Comparison of ENCODE assay signal across 8 cellular contexts in the genomic region with DNA sequence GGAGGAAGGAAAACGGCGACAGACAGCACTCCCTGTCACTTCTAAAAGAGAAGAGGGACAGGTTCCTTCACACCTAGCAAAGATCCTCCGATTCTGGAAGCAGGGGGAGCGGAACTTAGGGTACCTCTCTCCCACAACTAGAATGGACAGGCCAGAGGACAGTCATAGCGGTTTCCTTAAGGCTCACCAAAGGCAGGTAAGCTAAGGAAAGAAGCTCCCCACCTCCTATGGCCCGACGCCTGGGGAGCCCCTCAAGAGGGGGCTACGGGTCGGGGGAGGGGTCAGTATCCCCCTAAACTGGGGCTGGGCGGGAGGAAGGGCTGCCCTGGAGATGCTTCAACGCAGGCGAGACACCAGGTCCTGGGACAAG. TPM values are rescaled to one million over a fixed set of nuclear protein-coding genes. Genes with fewer than 3 reads are reported as not detected.
A peak's percentile ranks its signal among the peaks of the same experiment; 100 is the strongest.
DNase-seq lines count a peak whose midpoint lies in the region; ATAC-seq and TF ChIP-seq lines count a peak whose summit lies in the region.

No MANE protein-coding gene starts in this region.

- TF ChIP-seq POLR2A in Peyer's patch (IDR thresholded peaks at IDR 0.05), result no peak

- peaks cover 46% of the 10 kb centered on the region for H3K79me2 ChIP-seq in fibroblast of lung (ENCODE audit: control insufficient read depth, insufficient read depth, low read length)

- 0 to 1% (median 1%) methylated on average over 9 to 12 of the region's 12 CpGs for WGBS in psoas muscle, 3 donors

- H3K9ac ChIP-seq in fibroblast of lung (ENCODE audit: insufficient read depth, low read length), result peak overlapping the region; percentile 96

- H4K20me1 ChIP-seq in fibroblast of lung (ENCODE audit: control insufficient read depth, extremely low read depth, insufficient read depth, low read length), result peaks cover 2% of the 10 kb centered on the region

- peaks cover 3 to 19% (median 14%) of the 10 kb centered on the region in 4 donors for H3K4me1 ChIP-seq in Peyer's patch
- peaks cover 7% of the 10 kb centered on the region for H3K4me1 ChIP-seq in fibroblast of lung (ENCODE audit: control insufficient read depth, extremely low read depth, insufficient read depth, low read length)
- peaks cover 30% of the 10 kb centered on the region for H3K4me1 ChIP-seq in psoas muscle

- no peaks in the 10 kb centered on the region for H3K27me3 ChIP-seq in Peyer's patch
- no peaks in the 10 kb centered on the region for H3K27me3 ChIP-seq in fibroblast of lung (ENCODE audit: control insufficient read depth, insufficient read depth, low read length)
- no peaks in the 10 kb centered on the region for H3K27me3 ChIP-seq in psoas muscle (ENCODE audit: insufficient read depth in 3 of 3, low read length in 2 of 3)

- ATAC-seq in GM18907 (IDR thresholded peaks at IDR 0.05; ENCODE audit: unreplicated experiment), result peak; percentile 19
- peak in 3 of 4 donors; percentile 9 to 39 (median 19) for ATAC-seq in psoas muscle
- ATAC-seq in HG02981 (IDR thresholded peaks at IDR 0.05; ENCODE audit: unreplicated experiment), result no peak

- peak overlapping the region; percentile 85 to 88 (median 86) for H3K27ac ChIP-seq in Peyer's patch
- H3K27ac ChIP-seq in fibroblast of lung (ENCODE audit: insufficient read depth, low read length), result peak overlapping the region; percentile 90
- peak overlapping the region; percentile 97 for H3K27ac ChIP-seq in psoas muscle

- H2AFZ ChIP-seq in fibroblast of lung (ENCODE audit: low read length), result peak overlapping the region; percentile 35

- no peak for TF ChIP-seq CTCF in Peyer's patch (IDR thresholded peaks at IDR 0.05)
- TF ChIP-seq CTCF in fibroblast of lung (conservative IDR thresholded peaks at IDR 0.05 in 1 of 2, IDR thresholded peaks at IDR 0.05 in 1 of 2; ENCODE audit: low read depth in 1 of 2, low read length in 2 of 2), result no peak
- no peak for TF ChIP-seq CTCF in psoas muscle (IDR thresholded peaks at IDR 0.05)

- H3K9me3 ChIP-seq in Peyer's patch (no peaks in the 10 kb centered on the region), fibroblast of lung (ENCODE audit: control insufficient read depth, insufficient read depth, low read depth, low read length) (no peaks in the 10 kb centered on the region), psoas muscle (no peaks in the 10 kb centered on the region)

- peak overlapping the region; percentile 90 to 98 (median 92) for H3K4me3 ChIP-seq in Peyer's patch
- H3K4me3 ChIP-seq in fibroblast of lung (replicated peaks in 1 of 4; ENCODE audit: control extremely low read depth in 1 of 4, insufficient read depth in 1 of 4, low read depth in 3 of 4, low read length in 4 of 4), result peak overlapping the region; percentile 99 to 100 (median 99)
- H3K4me3 ChIP-seq in psoas muscle, result peak overlapping the region; percentile 100

- H3K4me2 ChIP-seq in fibroblast of lung (ENCODE audit: extremely low read depth, insufficient read depth, low read length), result peak overlapping the region; percentile 98

- H3K36me3 ChIP-seq in Peyer's patch (peaks cover 0 to 16% (median 0%) of the 10 kb centered on the region in 3 donors), fibroblast of lung (ENCODE audit: control insufficient read depth, insufficient read depth, low read length) (no peaks in the 10 kb centered on the region), psoas muscle (ENCODE audit: insufficient read depth in 1 of 2, low read depth in 1 of 2) (peaks cover 3 to 13% of the 10 kb centered on the region in 2 donors)

- DNase-seq in Peyer's patch, result no peak
- DNase-seq in fibroblast of lung (ENCODE audit: low read depth in 2 of 2), result no peak
- DNase-seq in psoas muscle, result no peak
- DNase-seq in DMS 273 treated with DMSO at 0.1 percent for 48 hours (lab: John Stamatoyannopoulos, UW), result no peak
- DNase-seq in kidney tubule cell (ENCODE audit: low spot score), result no peak
- no peak for DNase-seq in NOMO-1 (lab: John Stamatoyannopoulos, UW; ENCODE audit: unreplicated experiment in 2 of 2)

- intact Hi-C loops in psoas muscle (cut with DNase I), result no loop called here

RNA-seq across cellular contexts. Expression of a gene that starts 0.3 kb away (rescaled TPM):
- 100 to 1,000 TPM in 2 of 4 donors, 10 to 100 TPM in 2; 80.9 to 153 (median 116) TPM for total RNA-seq in Peyer's patch
- 44.7 and 65.2 TPM in 2 replicates for total RNA-seq in fibroblast of lung
- polyA plus RNA-seq in fibroblast of lung, result 162 and 197 TPM in 2 replicates
- polyA plus RNA-seq in fibroblast of lung (2012), result 162 and 198 TPM in 2 replicates
- 197 and 241 TPM in 2 replicates for polyA minus RNA-seq in fibroblast of lung (ENCODE audit: low replicate concordance)
- total RNA-seq in psoas muscle, result 10 to 100 TPM; 27.3 to 43.2 (median 38.7) TPM
- 10 to 100 TPM; 41.5 to 70.9 (median 60.0) TPM for polyA plus RNA-seq in psoas muscle

RNA-seq across cellular contexts. Expression of a gene that starts 26.4 kb away (rescaled TPM):
- under 1 TPM in 2 of 4 donors, not detected in 2; 0.47 to 0.80 TPM for total RNA-seq in Peyer's patch
- not detected in 2 replicates for total RNA-seq in fibroblast of lung
- 0.01 and 0.03 TPM in 2 replicates for polyA plus RNA-seq in fibroblast of lung
- not detected in 2 replicates for polyA plus RNA-seq in fibroblast of lung (2012)
- polyA minus RNA-seq in fibroblast of lung (ENCODE audit: low replicate concordance), result not detected in 2 replicates
- total RNA-seq in psoas muscle, result under 1 TPM in 3 of 4 donors, not detected in 1; 0.08 to 0.17 (median 0.11) TPM
- polyA plus RNA-seq in psoas muscle, result under 1 TPM in 2 of 3 donors, not detected in 1; 0.01 to 0.03 TPM

RNA-seq across cellular contexts. Expression of a gene that starts 30.8 kb away (rescaled TPM):
- total RNA-seq in Peyer's patch (not detected), fibroblast of lung (not detected in 2 replicates), psoas muscle (not detected)
- polyA plus RNA-seq in fibroblast of lung (not detected in 2 replicates), psoas muscle (not detected)
- polyA plus RNA-seq in fibroblast of lung (2012), result not detected in 2 replicates
- polyA minus RNA-seq in fibroblast of lung (ENCODE audit: low replicate concordance), result not detected in 2 replicates

RNA-seq across cellular contexts. Expression of a gene that starts 31.9 kb away (rescaled TPM):
- total RNA-seq in Peyer's patch, result not detected
- total RNA-seq in fibroblast of lung, result not detected in 2 replicates
- not detected in 2 replicates for polyA plus RNA-seq in fibroblast of lung
- polyA plus RNA-seq in fibroblast of lung (2012), result 0.09 TPM in 1 of 2 replicates, not detected in the other
- polyA minus RNA-seq in fibroblast of lung (ENCODE audit: low replicate concordance), result not detected in 2 replicates
- under 1 TPM in 1 of 4 donors, not detected in 3; 0.43 TPM for total RNA-seq in psoas muscle
- under 1 TPM in 2 of 3 donors, not detected in 1; 0.03 to 0.53 TPM for polyA plus RNA-seq in psoas muscle

RNA-seq across cellular contexts. Expression of a gene that starts 33.3 kb away (rescaled TPM):
- 100 to 1,000 TPM in 1 of 4 donors, 10 to 100 TPM in 2, 1 to 10 TPM in 1; 9.8 to 172 (median 38.4) TPM for total RNA-seq in Peyer's patch
- 7.4 and 7.8 TPM in 2 replicates for total RNA-seq in fibroblast of lung
- polyA plus RNA-seq in fibroblast of lung, result 9.1 and 11.8 TPM in 2 replicates
- 9.4 and 14.1 TPM in 2 replicates for polyA plus RNA-seq in fibroblast of lung (2012)
- polyA minus RNA-seq in fibroblast of lung (ENCODE audit: low replicate concordance), result 12.6 and 34.0 TPM in 2 replicates
- 10 to 100 TPM; 12.3 to 35.3 (median 20.0) TPM for total RNA-seq in psoas muscle
- 10 to 100 TPM; 20.9 to 23.5 (median 21.2) TPM for polyA plus RNA-seq in psoas muscle
